ENCODE assay signal across 8 cellular contexts in genomic region chr11:68120212-68121066, GRCh38. TPM values are rescaled to one million over a fixed set of nuclear protein-coding genes. Genes with fewer than 3 reads are reported as not detected.
DNase-seq lines count a peak whose midpoint lies in the region; ATAC-seq and TF ChIP-seq lines count a peak whose summit lies in the region.

No MANE protein-coding gene starts in this region.

- in situ Hi-C loops in transverse colon (cut with MboI; ENCODE audit: low pct_ligation_motif_present in 1 of 4, low pct_unique_long_range_greater_than_20kb in 1 of 4, low sequenced_read_pairs in 3 of 4): no loop called here

- H3K27ac Mint-ChIP-seq in naive thymus-derived CD4-positive, alpha-beta T cell: peak overlapping the region; percentile 28 to 92 (median 84)

- no peak for TF ChIP-seq CTCF in fibroblast of pulmonary artery (IDR thresholded peaks at IDR 0.05; ENCODE audit: low read length, missing control alignments)
- TF ChIP-seq CTCF in transverse colon (IDR thresholded peaks at IDR 0.05): no peak

- peaks cover 5 to 19% (median 13%) of the 10 kb centered on the region in 7 donors for H3K4me1 Mint-ChIP-seq in naive thymus-derived CD4-positive, alpha-beta T cell

- peak overlapping the region; percentile 72 to 90 (median 87) for H3K4me3 Mint-ChIP-seq in naive thymus-derived CD4-positive, alpha-beta T cell

- peaks cover 0 to 15% (median 0%) of the 10 kb centered on the region in 5 donors for H3K27me3 Mint-ChIP-seq in naive thymus-derived CD4-positive, alpha-beta T cell

- POLR2A ChIA-PET in naive thymus-derived CD4-positive, alpha-beta T cell (lab: Charles Lee): interaction anchor here (0.6 kb wide), 1 partner anchor 359 kb away, joined by 4 read pairs; no protein-coding TSS in a partner anchor

- no peaks in the 10 kb centered on the region for H3K36me3 ChIP-seq in naive thymus-derived CD4-positive, alpha-beta T cell (ENCODE audit: control insufficient read depth in 2 of 3, insufficient read depth in 3 of 3, low read length in 3 of 3)
- H3K36me3 ChIP-seq in transverse colon: no peaks in the 10 kb centered on the region

- H3K9me3 Mint-ChIP-seq in naive thymus-derived CD4-positive, alpha-beta T cell: no peaks in the 10 kb centered on the region

- H3K4me1 ChIP-seq in naive thymus-derived CD4-positive, alpha-beta T cell (ENCODE audit: control insufficient read depth in 2 of 2, insufficient read depth in 2 of 2, low read length in 2 of 2): peaks cover 0 to 11% of the 10 kb centered on the region in 2 donors
- peaks cover 15 to 69% (median 54%) of the 10 kb centered on the region in 4 donors for H3K4me1 ChIP-seq in transverse colon

- WGBS in transverse colon (ENCODE audit: low coverage in 1 of 2), 2 donors: 3% methylated on average over 30 of the region's 75 CpGs; no CpG with 5 or more reads in 1 of the 2 donors

- CTCF ChIA-PET in naive thymus-derived CD4-positive, alpha-beta T cell (lab: Charles Lee): no interaction called here

- peak overlapping the region; percentile 67 for H3K4me3 ChIP-seq in fibroblast of pulmonary artery (replicated peaks; ENCODE audit: low read depth, low read length)
- no peak overlapping the region for H3K4me3 ChIP-seq in naive thymus-derived CD4-positive, alpha-beta T cell (ENCODE audit: low read length)
- H3K4me3 ChIP-seq in transverse colon: peak overlapping the region; percentile 66 to 95 (median 81)

- intact Hi-C loops in naive thymus-derived CD4-positive, alpha-beta T cell (cut with micrococcal nuclease): loop anchor here (1.0 to 5.0 kb wide), 9 partner anchors 21 to 342 kb away; partner anchors contain the start of genes NDUFS8 (in 2 of the 2), PPP6R3 (in 2 of the 2), UNC93B1 (in 2 of the 2) and C11orf24 (in 1 of the 2)
- intact Hi-C loops in transverse colon (cut with DNase I; ENCODE audit: low total_unique reads): loop anchor here (5.0 to 10.0 kb wide), 2 partner anchors 86 to 92 kb away; partner anchors contain the start of genes KMT5B, NDUFS8 and TCIRG1

- no peak for TF ChIP-seq POLR2A in transverse colon (IDR thresholded peaks at IDR 0.05)

- peak; percentile 14 for ATAC-seq in HG02623 (IDR thresholded peaks at IDR 0.05; ENCODE audit: unreplicated experiment)
- ATAC-seq in naive thymus-derived CD4-positive, alpha-beta T cell: peak; percentile 66

- H3K27me3 ChIP-seq in naive thymus-derived CD4-positive, alpha-beta T cell (ENCODE audit: control insufficient read depth in 2 of 2, insufficient read depth in 2 of 2, low read length in 2 of 2): no peaks in the 10 kb centered on the region
- H3K27me3 ChIP-seq in transverse colon: no peaks in the 10 kb centered on the region

- peak overlapping the region; percentile 56 for H3K27ac ChIP-seq in naive thymus-derived CD4-positive, alpha-beta T cell (ENCODE audit: low read depth, low read length)
- peak overlapping the region; percentile 96 to 100 (median 98) for H3K27ac ChIP-seq in transverse colon

- DNase-seq in DMS53 (lab: John Stamatoyannopoulos, UW): peak; percentile 82
- no peak for DNase-seq in DMS53 treated with DMSO at 0.1 percent for 48 hours (lab: John Stamatoyannopoulos, UW; ENCODE audit: unreplicated experiment)
- peak; percentile 58 for DNase-seq in NCI-H510A (lab: John Stamatoyannopoulos, UW)
- DNase-seq in activated T-helper 1 cell treated with Interleukin-2 at 50 U/mL for 16 hours (ENCODE audit: low read depth): peak; percentile 7
- DNase-seq in fibroblast of pulmonary artery (ENCODE audit: low read depth): peak; percentile 52
- peak; percentile 49 to 85 (median 77) for DNase-seq in naive thymus-derived CD4-positive, alpha-beta T cell
- peak; percentile 53 for DNase-seq in transverse colon

- H3K36me3 Mint-ChIP-seq in naive thymus-derived CD4-positive, alpha-beta T cell: no peaks in the 10 kb centered on the region

- TF ChIP-seq EP300 in transverse colon (IDR thresholded peaks at IDR 0.05; ENCODE audit: low read depth): no peak

- no peaks in the 10 kb centered on the region for H3K9me3 ChIP-seq in naive thymus-derived CD4-positive, alpha-beta T cell (ENCODE audit: control insufficient read depth in 2 of 3, low read length in 3 of 3)
- H3K9me3 ChIP-seq in transverse colon: no peaks in the 10 kb centered on the region

RNA-seq across cellular contexts. Expression of gene CHKA, which starts 0.7 kb away (rescaled TPM):
- total RNA-seq in naive thymus-derived CD4-positive, alpha-beta T cell: 10 to 100 TPM in 2 of 5 experiments, 1 to 10 TPM in 3; 6.0 to 31.3 (median 7.3) TPM
- 1 to 10 TPM; 1.4 to 4.4 TPM for polyA plus RNA-seq in naive thymus-derived CD4-positive, alpha-beta T cell
- 100 to 1,000 TPM in 3 of 4 donors, 10 to 100 TPM in 1; 41.6 to 253 (median 121) TPM for total RNA-seq in transverse colon
